28 cellular contexts compared by ENCODE assay signal in the genomic region with DNA sequence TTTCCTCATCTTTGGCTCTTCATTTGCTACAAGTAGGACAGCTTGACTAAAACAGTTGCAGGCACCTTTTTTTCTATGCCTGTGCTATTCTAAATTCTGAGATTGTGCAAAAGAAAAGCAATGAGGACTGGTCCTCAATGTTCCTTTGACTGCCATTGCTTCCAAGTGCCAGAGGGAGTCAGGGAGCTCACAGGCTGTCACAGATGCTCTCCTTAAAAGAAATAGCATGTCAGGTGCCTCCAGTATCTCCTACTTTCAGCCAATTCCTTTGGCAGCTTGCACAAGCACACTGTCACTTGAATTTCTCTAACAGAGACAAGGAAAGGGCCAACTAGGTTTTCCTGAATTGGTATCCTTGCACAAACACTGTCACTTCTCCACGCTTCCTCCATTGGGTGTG.
"Had no signal": no experiment of that assay in that cellular context is flagged by ENCODE, and none has a peak within 500 bp of the region (broad histone marks: within the 10 kb centered on the region; RNA-seq: fewer than 3 reads in every experiment).

No MANE protein-coding gene starts in this region.

- FAIRE-seq: colon, islet of Langerhans, keratinocyte had no signal

- H3K27me3 Mint-ChIP-seq: memory B cell had no signal

- H3K27me3 ChIP-seq: dorsolateral prefrontal cortex, esophagus squamous epithelium, gastrocnemius medialis, heart right ventricle, left lung had no signal

- H3K27ac Mint-ChIP-seq: memory B cell; naive thymus-derived CD4-positive, alpha-beta T cell had no signal

- H3K4me1 Mint-ChIP-seq: memory B cell had no signal

- H3K4me3 Mint-ChIP-seq: memory B cell; naive thymus-derived CD4-positive, alpha-beta T cell had no signal

- H3K9me3 ChIP-seq: gastrocnemius medialis had no signal

- H3K4me1 ChIP-seq: esophagus squamous epithelium, gastrocnemius medialis, heart right ventricle, left lung had no signal

- ATAC-seq: esophagus mucosa; gastrocnemius medialis; heart right ventricle; left cardiac atrium; left lung; left ventricle myocardium superior; naive thymus-derived CD4-positive, alpha-beta T cell had no signal

- H3K4me3 ChIP-seq: coronary artery, dorsolateral prefrontal cortex, esophagus squamous epithelium, gastrocnemius medialis, heart right ventricle, left lung, lung had no signal

- H3K36me3 Mint-ChIP-seq: memory B cell had no signal

- H3K27ac ChIP-seq: coronary artery, epithelial cell of prostate, esophagus squamous epithelium, gastrocnemius medialis, heart right ventricle, left lung had no signal

- H3K36me3 ChIP-seq: esophagus squamous epithelium, gastrocnemius medialis, heart right ventricle, left lung had no signal

- DNase-seq: dermis blood vessel endothelial cell; effector CD4-positive, alpha-beta T cell; effector memory CD4-positive, alpha-beta T cell; erythroblast; esophagus squamous epithelium; foreskin fibroblast; foreskin melanocyte; gastrocnemius medialis; glutamatergic neuron; head of caudate nucleus; heart right ventricle; hippocampal formation; left cardiac atrium; left lung; left ventricle myocardium superior; mammary epithelial cell; mesendoderm; midbrain; naive thymus-derived CD4-positive, alpha-beta T cell had no signal
